In the genomic region with DNA sequence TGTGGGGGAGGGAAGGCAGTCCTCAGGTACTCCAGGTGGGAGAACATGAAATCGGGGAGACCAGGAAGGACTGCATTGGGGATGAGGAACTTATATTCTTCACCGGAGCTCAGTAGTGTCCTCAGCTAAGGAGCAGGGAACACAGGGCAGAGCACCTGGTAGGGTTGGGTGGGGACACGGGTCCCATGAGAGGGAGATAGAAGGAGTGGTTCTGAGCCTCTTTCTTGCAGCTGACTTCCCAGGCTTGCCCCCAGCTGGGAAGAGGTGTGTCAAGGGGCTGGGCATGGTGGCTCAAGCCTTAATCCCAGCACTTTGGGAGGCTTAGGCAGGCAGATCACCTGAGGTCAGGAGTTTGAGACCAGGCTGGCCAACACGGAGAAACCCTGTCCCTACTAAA, we compare ENCODE assay signal across 8 cellular contexts. TPM values are rescaled to one million over a fixed set of nuclear protein-coding genes. Genes with fewer than 3 reads are reported as not detected.
DNase-seq lines count a peak whose midpoint lies in the region; ATAC-seq and TF ChIP-seq lines count a peak whose summit lies in the region.

No MANE protein-coding gene starts in this region.

- peak overlapping the region; percentile 42 for H3K27ac ChIP-seq in layer of hippocampus (ENCODE audit: low read depth, low read length)
- peak overlapping the region; percentile 74 to 84 for H3K27ac ChIP-seq in thoracic aorta

- H3K9me3 ChIP-seq in adipocyte (ENCODE audit: control insufficient read depth, low read length) (no peaks in the 10 kb centered on the region), thoracic aorta (no peaks in the 10 kb centered on the region)

- no peaks in the 10 kb centered on the region for H3K9me3 Mint-ChIP-seq in activated CD8-positive, alpha-beta memory T cell treated with anti-CD3 and anti-CD28 coated beads, Interleukin-2, amount 10 ng/mL, durations not matched to agents 7 days and 5 days (ENCODE audit: low read depth)

- no peaks in the 10 kb centered on the region for H3K36me3 Mint-ChIP-seq in activated CD8-positive, alpha-beta memory T cell treated with anti-CD3 and anti-CD28 coated beads, Interleukin-2, amount 10 ng/mL, durations not matched to agents 7 days and 5 days

- H3K27me3 ChIP-seq in adipocyte (replicated peaks; ENCODE audit: control insufficient read depth, insufficient read depth, low read length) (no peaks in the 10 kb centered on the region), layer of hippocampus (ENCODE audit: control insufficient read depth, insufficient read depth, low read length) (no peaks in the 10 kb centered on the region), thoracic aorta (replicated peaks; ENCODE audit: insufficient read depth) (no peaks in the 10 kb centered on the region)

- H3K4me3 Mint-ChIP-seq in activated CD8-positive, alpha-beta memory T cell treated with anti-CD3 and anti-CD28 coated beads, Interleukin-2, amount 10 ng/mL, durations not matched to agents 7 days and 5 days: peak overlapping the region; percentile 87

- H3K4me1 ChIP-seq in adipocyte (ENCODE audit: control insufficient read depth, insufficient read depth, low read length) (peaks cover 73% of the 10 kb centered on the region), thoracic aorta (ENCODE audit: control insufficient read depth in 1 of 2, low read depth in 2 of 2) (peaks cover 44 to 61% of the 10 kb centered on the region in 2 donors)

- CTCF ChIA-PET in activated CD8-positive, alpha-beta memory T cell treated with anti-CD3 and anti-CD28 coated beads, Interleukin-2, amount 10 ng/mL, durations not matched to agents 7 days and 5 days (lab: Charles Lee): interaction anchor here (1.0 to 5.5 kb wide), 10 partner anchors 18 to 276 kb away, joined by 3 to 41 read pairs (median 5); partner anchors contain the start of genes E2F4, ELMO3, PLEKHG4 and TMEM208

- peaks cover 10% of the 10 kb centered on the region for H3K27me3 Mint-ChIP-seq in activated CD8-positive, alpha-beta memory T cell treated with anti-CD3 and anti-CD28 coated beads, Interleukin-2, amount 10 ng/mL, durations not matched to agents 7 days and 5 days

- no peak for TF ChIP-seq CTCF in thoracic aorta (IDR thresholded peaks at IDR 0.05)

- ATAC-seq in activated CD8-positive, alpha-beta memory T cell treated with anti-CD3 and anti-CD28 coated beads, Interleukin-2, amount 10 ng/mL, durations not matched to agents 7 days and 5 days: no peak
- ATAC-seq in thoracic aorta (ENCODE audit: insufficient number of reproducible peaks, low FRiP score, low read depth) (no peak), HG02678 (IDR thresholded peaks at IDR 0.05; ENCODE audit: unreplicated experiment) (no peak), GM19328 (IDR thresholded peaks at IDR 0.05; ENCODE audit: unreplicated experiment) (no peak)

- peak overlapping the region; percentile 90 for H3K9ac ChIP-seq in adipocyte (ENCODE audit: low read length)

- no peak for DNase-seq in activated CD8-positive, alpha-beta memory T cell treated with anti-CD3 and anti-CD28 coated beads, Interleukin-2, amount 10 ng/mL, durations not matched to agents 7 days and 5 days
- no peak for DNase-seq in activated CD8-positive, alpha-beta memory T cell treated with anti-CD3 and anti-CD28 coated beads, Interleukin-2, amount 50 U/mL, for 4 hours
- DNase-seq in adipocyte (ENCODE audit: low read depth): no peak
- DNase-seq in thoracic aorta (ENCODE audit: low spot score): no peak
- DNase-seq in NCI-H526 treated with DMSO at 0.1 percent for 48 hours (lab: John Stamatoyannopoulos, UW): no peak

- H3K36me3 ChIP-seq in adipocyte (ENCODE audit: control insufficient read depth, insufficient read depth, low read length, severe bottlenecking) (no peaks in the 10 kb centered on the region), thoracic aorta (no peaks in the 10 kb centered on the region)

- peak overlapping the region; percentile 93 for H3K27ac Mint-ChIP-seq in activated CD8-positive, alpha-beta memory T cell treated with anti-CD3 and anti-CD28 coated beads, Interleukin-2, amount 10 ng/mL, durations not matched to agents 7 days and 5 days

- peaks cover 55% of the 10 kb centered on the region for H3K4me1 Mint-ChIP-seq in activated CD8-positive, alpha-beta memory T cell treated with anti-CD3 and anti-CD28 coated beads, Interleukin-2, amount 10 ng/mL, durations not matched to agents 7 days and 5 days

- H3K4me3 ChIP-seq in adipocyte (ENCODE audit: low read length) (peak overlapping the region; percentile 92), thoracic aorta (peak overlapping the region; percentile 82)

RNA-seq across cellular contexts. Expression of gene FHOD1, which starts 2.1 kb away (rescaled TPM):
- total RNA-seq in activated CD8-positive, alpha-beta memory T cell treated with anti-CD3 and anti-CD28 coated beads, Interleukin-2, amount 10 ng/mL, durations not matched to agents 7 days and 5 days: 100 to 1,000 TPM; 101 to 111 TPM
- 10 to 100 TPM; 28.5 to 31.7 TPM for total RNA-seq in thoracic aorta

RNA-seq across cellular contexts. Expression of gene SLC9A5, which starts 3.6 kb away (rescaled TPM):
- total RNA-seq in activated CD8-positive, alpha-beta memory T cell treated with anti-CD3 and anti-CD28 coated beads, Interleukin-2, amount 10 ng/mL, durations not matched to agents 7 days and 5 days: 1 to 10 TPM; 5.4 to 6.2 TPM
- 1 to 10 TPM; 1.4 to 1.8 TPM for total RNA-seq in thoracic aorta

RNA-seq across cellular contexts. Expression of gene TMEM208, which starts 18.3 kb away (rescaled TPM):
- 10 to 100 TPM; 32.3 to 39.7 TPM for total RNA-seq in activated CD8-positive, alpha-beta memory T cell treated with anti-CD3 and anti-CD28 coated beads, Interleukin-2, amount 10 ng/mL, durations not matched to agents 7 days and 5 days
- 10 to 100 TPM; 21.2 to 32.2 TPM for total RNA-seq in thoracic aorta

RNA-seq across cellular contexts. Expression of gene PLEKHG4, which starts 34.1 kb away (rescaled TPM):
- total RNA-seq in activated CD8-positive, alpha-beta memory T cell treated with anti-CD3 and anti-CD28 coated beads, Interleukin-2, amount 10 ng/mL, durations not matched to agents 7 days and 5 days: 10 to 100 TPM in 1 of 2 experiments, 1 to 10 TPM in 1; 7.7 to 12.8 TPM
- 10 to 100 TPM in 1 of 2 donors, 1 to 10 TPM in 1; 3.1 to 15.6 TPM for total RNA-seq in thoracic aorta

RNA-seq across cellular contexts. Expression of gene ELMO3, which starts 46.3 kb away (rescaled TPM):
- 1 to 10 TPM; 6.2 to 9.8 TPM for total RNA-seq in activated CD8-positive, alpha-beta memory T cell treated with anti-CD3 and anti-CD28 coated beads, Interleukin-2, amount 10 ng/mL, durations not matched to agents 7 days and 5 days
- total RNA-seq in thoracic aorta: 1 to 10 TPM; 1.4 TPM
